In the genomic region with DNA sequence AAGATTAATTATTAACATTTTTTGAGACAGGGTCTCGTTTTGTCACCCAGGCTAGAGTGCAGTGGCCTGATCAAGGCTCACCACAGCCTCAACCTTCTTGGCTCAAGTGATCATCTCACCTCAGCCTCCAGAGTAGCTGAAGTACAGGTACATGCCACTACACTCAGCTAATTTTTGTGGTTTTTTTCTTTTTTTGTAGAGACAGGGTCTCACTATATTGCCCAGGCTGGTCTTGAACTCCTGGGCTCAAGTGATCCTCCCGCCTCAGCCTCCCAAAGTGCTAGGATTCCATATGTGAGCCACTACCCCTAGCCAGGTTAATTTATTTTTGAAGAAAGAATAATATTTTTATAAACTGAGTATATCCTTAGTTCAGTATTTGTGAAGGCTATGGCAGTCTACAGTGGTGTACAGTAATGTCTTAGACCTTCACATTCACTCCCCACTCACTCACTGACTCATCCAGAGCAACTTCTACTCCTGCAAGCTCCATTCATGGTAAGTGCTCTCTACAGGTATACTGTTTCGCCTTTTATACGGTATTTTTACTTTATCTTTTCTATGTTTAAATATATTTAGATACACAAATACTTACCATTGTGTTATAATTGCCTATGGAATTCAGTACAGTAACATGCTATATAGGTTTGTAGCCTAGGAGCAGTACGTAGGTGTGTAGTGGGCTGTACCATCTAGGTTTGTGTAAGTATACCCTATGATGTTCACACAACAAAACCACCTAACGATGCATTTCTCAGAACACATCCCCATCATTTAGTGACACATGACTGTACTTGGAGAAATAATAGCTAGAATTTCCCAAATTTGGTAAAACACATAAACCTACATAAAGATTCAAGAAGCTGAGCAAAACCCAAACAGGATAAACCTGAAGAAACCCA, we compare ENCODE assay signal across 25 cellular contexts. TPM values are rescaled to one million over a fixed set of nuclear protein-coding genes. Genes with fewer than 3 reads are reported as not detected.
DNase-seq lines count a peak whose midpoint lies in the region; ATAC-seq, FAIRE-seq and TF ChIP-seq lines count a peak whose summit lies in the region.
"Had no signal": no experiment of that assay in that cellular context is flagged by ENCODE, and none has a peak within 500 bp of the region (broad histone marks: within the 10 kb centered on the region; RNA-seq: fewer than 3 reads in every experiment).

No MANE protein-coding gene starts in this region.

- FAIRE-seq in GM12892 (lab: Jason Lieb, UNC) = no peak
- FAIRE-seq: A204.1, H1 had no signal

- no peaks in the 10 kb centered on the region for H3K27me3 Mint-ChIP-seq in activated CD4-positive, alpha-beta T cell treated with anti-CD3 and anti-CD28 coated beads, Interleukin-2, amount 10 ng/mL, durations not matched to agents 7 days and 5 days
- H3K27me3 Mint-ChIP-seq in activated naive CD8-positive, alpha-beta T cell = no peaks in the 10 kb centered on the region
- H3K27me3 Mint-ChIP-seq in naive thymus-derived CD4-positive, alpha-beta T cell = no peaks in the 10 kb centered on the region
- H3K27me3 Mint-ChIP-seq in glutamatergic neuron (ENCODE audit: unreplicated experiment) = no peaks in the 10 kb centered on the region
- H3K27me3 Mint-ChIP-seq: naive B cell had no signal

- TF ChIP-seq CTCF in glutamatergic neuron (IDR thresholded peaks at IDR 0.05; ENCODE audit: partially characterized antibody, unreplicated experiment) = no peak

- intact Hi-C loops in naive thymus-derived CD4-positive, alpha-beta T cell (cut with micrococcal nuclease) = loop anchor here in 1 of 2 donors (2.0 kb wide), 2 partner anchors 16 to 18 kb away; no protein-coding TSS in a partner anchor

- H3K4me3 ChIP-seq in Jurkat, Clone E6-1 (ENCODE audit: low read length) = no peak overlapping the region
- no peak overlapping the region for H3K4me3 ChIP-seq in naive thymus-derived CD4-positive, alpha-beta T cell (ENCODE audit: low read length)
- H3K4me3 ChIP-seq: breast epithelium, heart left ventricle, ovary had no signal

- no peaks in the 10 kb centered on the region for H3K27me3 ChIP-seq in naive thymus-derived CD4-positive, alpha-beta T cell (ENCODE audit: control insufficient read depth in 2 of 2, insufficient read depth in 2 of 2, low read length in 2 of 2)
- H3K27me3 ChIP-seq: BE2C, breast epithelium, heart left ventricle, ovary had no signal

- POLR2A ChIA-PET in activated CD4-positive, alpha-beta T cell treated with anti-CD3 and anti-CD28 coated beads, Interleukin-2, amount 10 ng/mL, durations not matched to agents 7 days and 5 days (lab: Charles Lee) = interaction anchor here (0.6 kb wide), 1 partner anchor 67 kb away, joined by 3 read pairs; no protein-coding TSS in a partner anchor
- POLR2A ChIA-PET in naive thymus-derived CD4-positive, alpha-beta T cell (lab: Charles Lee) = interaction anchor here (0.6 to 2.2 kb wide), 6 partner anchors 9 to 65 kb away, joined by 3 to 10 read pairs (median 4); no protein-coding TSS in a partner anchor

- no peak for ATAC-seq in naive thymus-derived CD4-positive, alpha-beta T cell
- ATAC-seq: left lobe of liver had no signal

- peaks cover 0 to 6% (median 0%) of the 10 kb centered on the region in 3 experiments for H3K36me3 ChIP-seq in naive thymus-derived CD4-positive, alpha-beta T cell (ENCODE audit: control insufficient read depth in 2 of 3, insufficient read depth in 3 of 3, low read length in 3 of 3)
- H3K36me3 ChIP-seq: BE2C, breast epithelium, heart left ventricle, ovary had no signal

- peaks cover 73% of the 10 kb centered on the region for H3K4me1 Mint-ChIP-seq in activated CD4-positive, alpha-beta T cell treated with anti-CD3 and anti-CD28 coated beads, Interleukin-2, amount 10 ng/mL, durations not matched to agents 7 days and 5 days
- peaks cover 91% of the 10 kb centered on the region for H3K4me1 Mint-ChIP-seq in activated naive CD8-positive, alpha-beta T cell (ENCODE audit: low read depth)
- H3K4me1 Mint-ChIP-seq in naive thymus-derived CD4-positive, alpha-beta T cell = peaks cover 59 to 97% (median 93%) of the 10 kb centered on the region in 7 donors
- H3K4me1 Mint-ChIP-seq in glutamatergic neuron (ENCODE audit: low read depth, unreplicated experiment) = no peaks in the 10 kb centered on the region

- CTCF ChIA-PET in activated CD4-positive, alpha-beta T cell treated with anti-CD3 and anti-CD28 coated beads, Interleukin-2, amount 10 ng/mL, durations not matched to agents 7 days and 5 days (lab: Charles Lee) = interaction anchor here (0.7 to 2.5 kb wide), 6 partner anchors 11 to 82 kb away, joined by 3 to 7 read pairs (median 4); no protein-coding TSS in a partner anchor
- CTCF ChIA-PET in naive thymus-derived CD4-positive, alpha-beta T cell (lab: Charles Lee) = interaction anchor here (0.8 to 1.7 kb wide), 3 partner anchors 16 to 28 kb away, joined by 3 read pairs; no protein-coding TSS in a partner anchor

- peaks cover 62% of the 10 kb centered on the region for H3K36me3 Mint-ChIP-seq in activated CD4-positive, alpha-beta T cell treated with anti-CD3 and anti-CD28 coated beads, Interleukin-2, amount 10 ng/mL, durations not matched to agents 7 days and 5 days (ENCODE audit: low read depth)
- H3K36me3 Mint-ChIP-seq in activated naive CD8-positive, alpha-beta T cell = no peaks in the 10 kb centered on the region
- peaks cover 0 to 42% (median 24%) of the 10 kb centered on the region in 5 donors for H3K36me3 Mint-ChIP-seq in naive thymus-derived CD4-positive, alpha-beta T cell
- no peaks in the 10 kb centered on the region for H3K36me3 Mint-ChIP-seq in glutamatergic neuron (ENCODE audit: unreplicated experiment)

- peak overlapping the region; percentile 47 for H3K27ac ChIP-seq in naive thymus-derived CD4-positive, alpha-beta T cell (ENCODE audit: low read depth, low read length)
- H3K27ac ChIP-seq: breast epithelium, heart left ventricle, ovary had no signal

- DNase-seq in activated CD4-positive, alpha-beta T cell treated with anti-CD3 and anti-CD28 coated beads, Interleukin-2, amount 10 ng/mL, durations not matched to agents 7 days and 5 days = no peak
- DNase-seq in activated CD4-positive, alpha-beta T cell treated with anti-CD3 and anti-CD28 coated beads, Interleukin-2, amount 50 U/mL, for 48 hours = no peak
- DNase-seq in Jurkat, Clone E6-1 (ENCODE audit: low read depth, low spot score) = peak; percentile 25
- DNase-seq in naive thymus-derived CD4-positive, alpha-beta T cell = no peak
- no peak for DNase-seq in GM12892 (ENCODE audit: insufficient read length)
- DNase-seq in glutamatergic neuron = no peak
- no peak for DNase-seq in GDM1 (lab: John Stamatoyannopoulos, UW)
- DNase-seq: amniotic stem cell, BE2C, Calu3, heart left ventricle, mesendoderm, naive B cell, NCI-H1092, NCI-H1930, NCI-H2227 treated with DMSO at 0.1 percent for 48 hours, NCI-H774, ovary, right cardiac atrium, substantia nigra had no signal

- H3K27ac Mint-ChIP-seq in activated CD4-positive, alpha-beta T cell treated with anti-CD3 and anti-CD28 coated beads, Interleukin-2, amount 10 ng/mL, durations not matched to agents 7 days and 5 days = peak overlapping the region; percentile 71
- peak overlapping the region; percentile 95 for H3K27ac Mint-ChIP-seq in activated naive CD8-positive, alpha-beta T cell
- H3K27ac Mint-ChIP-seq in naive thymus-derived CD4-positive, alpha-beta T cell = peak overlapping the region; percentile 26 to 94 (median 86)
- H3K27ac Mint-ChIP-seq in glutamatergic neuron (ENCODE audit: unreplicated experiment) = no peak overlapping the region

- no peak overlapping the region for H3K4me3 Mint-ChIP-seq in activated CD4-positive, alpha-beta T cell treated with anti-CD3 and anti-CD28 coated beads, Interleukin-2, amount 10 ng/mL, durations not matched to agents 7 days and 5 days
- H3K4me3 Mint-ChIP-seq in activated naive CD8-positive, alpha-beta T cell = peak overlapping the region; percentile 80
- peak overlapping the region; percentile 34 to 80 (median 74) for H3K4me3 Mint-ChIP-seq in naive thymus-derived CD4-positive, alpha-beta T cell
- H3K4me3 Mint-ChIP-seq in glutamatergic neuron (ENCODE audit: unreplicated experiment) = no peak overlapping the region
- H3K4me3 Mint-ChIP-seq: naive B cell had no signal

- H3K9me3 ChIP-seq in naive thymus-derived CD4-positive, alpha-beta T cell (ENCODE audit: control insufficient read depth in 2 of 3, low read length in 3 of 3) = no peaks in the 10 kb centered on the region
- H3K9me3 ChIP-seq: BE2C, breast epithelium, heart left ventricle, ovary had no signal

- TF ChIP-seq POLR2A in GM12892 (IDR thresholded peaks at IDR 0.05; ENCODE audit: low read depth, low read length) = no peak

- peaks cover 5% of the 10 kb centered on the region for H3K9me3 Mint-ChIP-seq in activated CD4-positive, alpha-beta T cell treated with anti-CD3 and anti-CD28 coated beads, Interleukin-2, amount 10 ng/mL, durations not matched to agents 7 days and 5 days
- no peaks in the 10 kb centered on the region for H3K9me3 Mint-ChIP-seq in activated naive CD8-positive, alpha-beta T cell (ENCODE audit: low read depth)
- H3K9me3 Mint-ChIP-seq in naive thymus-derived CD4-positive, alpha-beta T cell = peaks cover 0 to 2% (median 0%) of the 10 kb centered on the region in 11 donors
- H3K9me3 Mint-ChIP-seq in glutamatergic neuron (ENCODE audit: unreplicated experiment) = no peaks in the 10 kb centered on the region
- H3K9me3 Mint-ChIP-seq: naive B cell had no signal

- peaks cover 60 to 67% of the 10 kb centered on the region in 2 donors for H3K4me1 ChIP-seq in naive thymus-derived CD4-positive, alpha-beta T cell (ENCODE audit: control insufficient read depth in 2 of 2, insufficient read depth in 2 of 2, low read length in 2 of 2)
- H3K4me1 ChIP-seq: BE2C, breast epithelium had no signal

RNA-seq across cellular contexts. Expression of a gene that starts 38.6 kb away (rescaled TPM):
- 100 to 1,000 TPM in 1 of 2 experiments, 10 to 100 TPM in 1; 93.9 to 109 TPM for total RNA-seq in activated CD4-positive, alpha-beta T cell treated with anti-CD3 and anti-CD28 coated beads, Interleukin-2, amount 10 ng/mL, durations not matched to agents 7 days and 5 days
- polyA plus RNA-seq in Jurkat, Clone E6-1 (2012; ENCODE audit: insufficient read depth, insufficient read length) = 16.3 TPM
- total RNA-seq in naive thymus-derived CD4-positive, alpha-beta T cell = 100 to 1,000 TPM; 125 to 308 (median 240) TPM
- polyA plus RNA-seq in naive thymus-derived CD4-positive, alpha-beta T cell = 100 to 1,000 TPM; 262 to 349 TPM
- polyA plus RNA-seq in GM12892 (2012; ENCODE audit: missing spikeins) = 20.5 TPM
- total RNA-seq in glutamatergic neuron (ENCODE audit: unreplicated experiment) = 35.8 TPM

Comparison
In these comparisons a context has a peak if more than half of its experiments do, and no peak if none do; other contexts are left out.
1. H3K4me3 Mint-ChIP-seq: peak in activated naive CD8-positive, alpha-beta T cell (single experiment) and naive thymus-derived CD4-positive, alpha-beta T cell (10 of 10); none in activated CD4-positive, alpha-beta T cell treated with anti-CD3 and anti-CD28 coated beads, Interleukin-2, amount 10 ng/mL, durations not matched to agents 7 days and 5 days (single experiment) and glutamatergic neuron (single experiment).